ENCODE assay signal across 8 cellular contexts in the genomic region with DNA sequence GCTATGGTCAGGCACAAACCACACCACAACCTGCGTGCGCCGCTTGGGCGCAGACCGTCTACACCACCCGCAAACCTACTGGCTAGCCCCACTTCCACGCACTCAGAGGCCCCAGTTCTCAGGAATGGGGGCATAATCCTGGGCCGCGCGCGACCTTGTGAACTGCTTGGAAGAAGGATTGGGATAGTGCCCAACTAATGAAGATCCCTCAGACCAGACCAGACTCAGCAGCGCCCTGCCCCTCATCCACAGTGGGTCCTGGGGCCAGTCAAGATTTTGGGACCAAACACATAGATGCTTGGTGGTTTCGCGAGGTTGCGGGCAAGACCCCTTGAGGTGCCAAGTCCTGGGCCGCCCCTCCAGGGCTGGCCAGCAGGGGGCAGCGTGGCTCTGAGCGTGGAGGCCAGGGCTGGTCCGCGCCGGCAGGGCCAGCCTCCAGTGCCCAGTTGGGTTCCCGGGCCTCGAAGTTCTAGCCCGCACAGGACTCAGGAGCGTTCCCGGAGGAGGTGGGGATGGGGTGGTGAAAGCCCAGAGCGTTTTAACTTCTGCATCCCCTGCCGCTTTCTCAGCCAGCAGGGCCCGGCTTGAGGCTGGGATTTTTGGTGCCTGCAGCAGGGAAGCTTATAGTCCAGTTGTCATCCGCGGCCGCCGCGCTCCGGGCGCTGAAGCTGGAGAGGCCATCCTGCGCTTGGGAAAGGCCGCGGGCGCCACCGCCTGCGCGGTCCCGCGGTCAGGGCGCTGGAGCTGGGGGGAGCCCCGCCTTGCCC. TPM values are rescaled to one million over a fixed set of nuclear protein-coding genes. Genes with fewer than 3 reads are reported as not detected.
DNase-seq lines count a peak whose midpoint lies in the region; ATAC-seq and TF ChIP-seq lines count a peak whose summit lies in the region.
"Had no signal": no experiment of that assay in that cellular context is flagged by ENCODE, and none has a peak within 500 bp of the region (broad histone marks: within the 10 kb centered on the region; RNA-seq: fewer than 3 reads in every experiment).

No MANE protein-coding gene starts in this region.

- no peak overlapping the region for H3K4me3 ChIP-seq in cardiac fibroblast (replicated peaks in 1 of 2; ENCODE audit: low read depth in 2 of 2, low read length in 2 of 2)

- peak; percentile 24 for ATAC-seq in GM19372 (IDR thresholded peaks at IDR 0.05; ENCODE audit: low read depth, unreplicated experiment)
- ATAC-seq in left lobe of liver = peak; percentile 73

- peak; percentile 52 for TF ChIP-seq CTCF in cardiac fibroblast (IDR thresholded peaks at IDR 0.05; ENCODE audit: low read depth, low read length)

- DNase-seq in SK-N-DZ (ENCODE audit: low spot score) (peak; percentile 38), cardiac fibroblast (ENCODE audit: low read depth in 2 of 2) (peak; percentile 58 to 59), left lobe of liver (ENCODE audit: low spot score) (peak; percentile 78), AG08396 (ENCODE audit: low spot score) (no peak), NCI-H187 treated with DMSO at 0.1 percent for 48 hours (lab: John Stamatoyannopoulos, UW) (no peak)
- DNase-seq in stimulated activated CD8-positive, alpha-beta memory T cell treated with anti-CD3 and anti-CD28 coated beads, Interleukin-4, amount 100 ng/mL, for 48 hours = peak; percentile 79
- DNase-seq: activated B cell treated with CpG ODN at 0.5 μM for 24 hours had no signal

RNA-seq across cellular contexts. Expression of gene OSR1, which starts 8.3 kb away (rescaled TPM):
- not detected in 2 replicates for polyA plus RNA-seq in SK-N-DZ (2014; cell fraction: cytosol; rRNA removed)
- not detected in 2 replicates for polyA plus RNA-seq in SK-N-DZ (2014; cell fraction: nucleus; rRNA removed)
- 0.18 TPM for total RNA-seq in left lobe of liver
- total RNA-seq: activated B cell treated with CpG ODN at 0.5 μM for 24 hours had no signal

Comparison
In these comparisons a context has a peak if more than half of its experiments do, and no peak if none do; other contexts are left out.
1. DNase-seq: peak in SK-N-DZ (single experiment), cardiac fibroblast (2 of 2), left lobe of liver (single experiment) and stimulated activated CD8-positive, alpha-beta memory T cell treated with anti-CD3 and anti-CD28 coated beads, Interleukin-4, amount 100 ng/mL, for 48 hours (single experiment); none in AG08396 (single experiment) and NCI-H187 treated with DMSO at 0.1 percent for 48 hours (single experiment).